20 cellular contexts compared by ENCODE assay signal in the genomic region with DNA sequence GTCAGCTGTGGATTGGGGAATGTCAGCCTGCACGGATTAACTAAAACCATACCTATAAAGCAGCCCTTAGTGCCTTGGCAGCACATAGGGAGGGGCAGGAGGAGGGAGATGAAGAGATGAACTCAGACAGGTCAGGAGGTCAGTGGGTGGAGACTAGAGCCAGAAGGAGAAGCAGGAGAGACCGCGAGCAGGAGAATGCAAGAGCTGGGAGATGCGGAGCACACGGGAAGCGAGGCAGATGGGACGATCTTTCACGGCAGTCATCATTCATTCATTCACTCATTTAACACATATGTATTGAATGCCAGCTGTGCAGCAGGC. TPM values are rescaled to one million over a fixed set of nuclear protein-coding genes. Genes with fewer than 3 reads are reported as not detected.
DNase-seq lines count a peak whose midpoint lies in the region; ATAC-seq and TF ChIP-seq lines count a peak whose summit lies in the region.
"Had no signal": no experiment of that assay in that cellular context is flagged by ENCODE, and none has a peak within 500 bp of the region (broad histone marks: within the 10 kb centered on the region; RNA-seq: fewer than 3 reads in every experiment).

No MANE protein-coding gene starts in this region.

- ATAC-seq in Right ventricle myocardium inferior (no peak), left colon (peak; percentile 19)

- no peak for TF ChIP-seq CTCF in spleen (IDR thresholded peaks at IDR 0.05 in 8 of 11, conservative IDR thresholded peaks at IDR 0.05 in 3 of 11)
- TF ChIP-seq CTCF in esophagus squamous epithelium (IDR thresholded peaks at IDR 0.05) = no peak

- no peaks in the 10 kb centered on the region for H3K9me3 ChIP-seq in spleen
- no peaks in the 10 kb centered on the region for H3K9me3 ChIP-seq in esophagus squamous epithelium
- H3K9me3 ChIP-seq: Peyer's patch, transverse colon had no signal

- peak overlapping the region; percentile 21 to 87 (median 78) for H3K27ac ChIP-seq in spleen
- H3K27ac ChIP-seq in esophagus squamous epithelium = peak overlapping the region in 2 of 4 donors; percentile 62 to 64
- H3K27ac ChIP-seq: Peyer's patch had no signal

- TF ChIP-seq POLR2A in spleen (IDR thresholded peaks at IDR 0.05) = no peak
- TF ChIP-seq POLR2A in esophagus squamous epithelium (IDR thresholded peaks at IDR 0.05) = no peak

- peaks cover 0 to 9% (median 0%) of the 10 kb centered on the region in 7 donors for H3K27me3 ChIP-seq in spleen (replicated peaks in 1 of 7)
- no peaks in the 10 kb centered on the region for H3K27me3 ChIP-seq in esophagus squamous epithelium
- H3K27me3 ChIP-seq: Peyer's patch, transverse colon had no signal

- intact Hi-C loops in Right ventricle myocardium inferior (cut with DNase I) (loop anchor here (5.0 kb wide), 1 partner anchor 56 kb away; the partner anchor contains the start of gene SLC30A1), cardiac septum (cut with DNase I) (no loop called here), left colon (cut with DNase I, micrococcal nuclease) (no loop called here), spleen (cut with DNase I; ENCODE audit: low total_unique reads) (no loop called here), esophagus squamous epithelium (cut with DNase I) (no loop called here)

- H3K4me3 ChIP-seq in spleen (no peak overlapping the region), esophagus squamous epithelium (no peak overlapping the region)
- H3K4me3 ChIP-seq: Peyer's patch, transverse colon had no signal

- peak; percentile 22 for DNase-seq in Right ventricle myocardium inferior (ENCODE audit: missing footprints)
- DNase-seq in cardiac septum (ENCODE audit: low spot score) = no peak
- peak; percentile 70 for DNase-seq in amniotic epithelial cell (ENCODE audit: low read depth)
- DNase-seq in left colon = no peak
- no peak for DNase-seq in spleen
- DNase-seq in COR-L47 (lab: John Stamatoyannopoulos, UW) = no peak
- no peak for DNase-seq in GM19240 (ENCODE audit: insufficient read length, low spot score)
- no peak for DNase-seq in esophagus squamous epithelium (lab: John Stamatoyannopoulos, UW)
- DNase-seq: activated naive CD4-positive, alpha-beta T cell treated with anti-CD3 and anti-CD28 coated beads, Interleukin-2, amount 10 ng/mL, durations not matched to agents 7 days and 5 days; dermis blood vessel endothelial cell; DMS153; GF-D8; glutamatergic neuron; HFFc6; NCI-H1417 treated with DMSO at 0.1 percent for 48 hours; NCI-H748 treated with DMSO at 0.1 percent for 48 hours; stimulated activated naive CD4-positive, alpha-beta T cell; transverse colon had no signal

- 83 to 92% (median 91%) methylated on average over 8 of the region's 8 CpGs for WGBS in spleen, 5 donors
- WGBS in esophagus squamous epithelium, 2 donors = 75 to 85% methylated on average over 7 to 8 of the region's 8 CpGs

- H3K4me1 ChIP-seq in spleen = peaks cover 0 to 41% (median 21%) of the 10 kb centered on the region in 6 donors
- H3K4me1 ChIP-seq in esophagus squamous epithelium = peaks cover 16 to 40% (median 22%) of the 10 kb centered on the region in 3 donors
- H3K4me1 ChIP-seq: Peyer's patch had no signal

- H3K36me3 ChIP-seq in spleen = no peaks in the 10 kb centered on the region
- no peaks in the 10 kb centered on the region for H3K36me3 ChIP-seq in esophagus squamous epithelium
- H3K36me3 ChIP-seq: Peyer's patch, transverse colon had no signal

RNA-seq across cellular contexts. Expression of gene NEK2, which starts 41.9 kb away (rescaled TPM):
- total RNA-seq in Right ventricle myocardium inferior (0.32 TPM), cardiac septum (not detected), left colon (1 to 10 TPM; 2.0 to 6.6 TPM), spleen (1 to 10 TPM in 5 of 7 donors, under 1 TPM in 2; 0.38 to 5.5 (median 2.4) TPM), esophagus squamous epithelium (10 to 100 TPM in 1 of 4 donors, 1 to 10 TPM in 3; 2.4 to 11.8 (median 6.5) TPM)
- polyA plus RNA-seq in spleen = 1 to 10 TPM in 2 of 3 donors, under 1 TPM in 1; 0.74 to 4.0 (median 1.6) TPM
- total RNA-seq: mesenteric fat pad had no signal

RNA-seq across cellular contexts. Expression of gene SLC30A1, which starts 54.5 kb away (rescaled TPM):
- 11.5 TPM for total RNA-seq in Right ventricle myocardium inferior
- 16.3 TPM for total RNA-seq in cardiac septum
- 10 to 100 TPM; 16.6 to 33.1 TPM for total RNA-seq in left colon
- 10 to 100 TPM; 28.0 to 38.5 (median 32.8) TPM for total RNA-seq in spleen
- 1 to 10 TPM; 3.0 to 5.8 (median 3.3) TPM for polyA plus RNA-seq in spleen
- total RNA-seq in esophagus squamous epithelium = 10 to 100 TPM in 2 of 4 donors, 1 to 10 TPM in 2; 8.3 to 12.4 (median 10.3) TPM

Comparison
In these comparisons a context has a peak if more than half of its experiments do, and no peak if none do; other contexts are left out.
1. DNase-seq: peak in Right ventricle myocardium inferior (single experiment) and amniotic epithelial cell (single experiment); none in cardiac septum (single experiment), left colon (0 of 2), spleen (single experiment), COR-L47 (single experiment), GM19240 (single experiment) and esophagus squamous epithelium (single experiment).